ENCODE assay signal across 8 cellular contexts in the genomic region with DNA sequence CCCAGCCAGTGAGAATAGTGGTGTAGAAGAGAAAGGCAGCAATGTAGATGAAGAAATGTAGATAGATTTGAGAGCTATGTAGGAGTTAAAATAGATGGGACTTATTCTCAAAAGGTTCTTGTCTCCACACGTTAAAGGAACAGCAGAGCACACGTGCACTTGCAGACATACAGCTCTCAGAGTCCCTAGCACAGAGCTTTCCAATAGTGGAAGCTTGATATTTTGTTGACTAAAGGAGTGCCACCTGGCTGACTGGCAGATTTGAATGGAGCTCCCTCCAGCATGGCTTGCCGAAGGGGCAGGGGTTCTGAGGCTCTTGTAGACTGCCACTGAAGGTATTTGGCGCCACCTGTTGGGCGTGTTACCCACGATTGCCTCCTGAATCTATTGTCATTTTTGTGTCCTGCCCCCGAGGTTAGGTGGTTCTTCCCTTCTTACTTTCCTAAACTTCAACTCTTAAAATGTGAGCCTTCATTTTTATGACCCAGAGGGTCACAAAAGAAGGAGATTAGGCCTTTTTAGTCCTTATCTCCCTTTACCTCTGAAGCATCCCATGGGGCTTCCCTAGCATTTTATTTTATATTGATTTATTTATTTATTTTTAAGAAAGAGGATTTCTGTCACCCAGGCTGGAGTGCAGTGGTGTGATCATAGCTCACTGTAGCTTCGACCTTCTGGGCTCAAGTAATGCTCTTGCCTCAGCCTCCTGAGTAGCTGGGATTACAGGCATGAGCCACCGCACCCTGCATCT. TPM values are rescaled to one million over a fixed set of nuclear protein-coding genes. Genes with fewer than 3 reads are reported as not detected.
DNase-seq lines count a peak whose midpoint lies in the region; ATAC-seq and TF ChIP-seq lines count a peak whose summit lies in the region.

No MANE protein-coding gene starts in this region.

- peak; percentile 66 for ATAC-seq in HG03196 (IDR thresholded peaks at IDR 0.05; ENCODE audit: unreplicated experiment)
- peak; percentile 86 to 91 for ATAC-seq in activated CD4-positive, CD25-positive, alpha-beta regulatory T cell treated with anti-CD3 and anti-CD28 coated beads, Interleukin-2, amount 50 U/mL, for 24 hours
- ATAC-seq in left colon, result peak; percentile 84
- ATAC-seq in GM18909 (IDR thresholded peaks at IDR 0.05; ENCODE audit: poor library complexity, unreplicated experiment), result no peak

- no peaks in the 10 kb centered on the region for H3K27me3 ChIP-seq in DOHH2 (ENCODE audit: control insufficient read depth, low read length)

- H3K4me3 ChIP-seq in DOHH2 (ENCODE audit: low read length), result no peak overlapping the region

- peaks cover 49% of the 10 kb centered on the region for H3F3A ChIP-seq in DOHH2 (ENCODE audit: control insufficient read depth, insufficient read depth)

- peak overlapping the region; percentile 44 for H3K27ac ChIP-seq in DOHH2 (ENCODE audit: low read depth, low read length)

- H3K4me1 ChIP-seq in DOHH2 (ENCODE audit: control insufficient read depth, low read length), result peaks cover 40% of the 10 kb centered on the region

- DNase-seq in NCI-H510A (lab: John Stamatoyannopoulos, UW) (peak; percentile 90), left colon (peak; percentile 94 to 99)
- DNase-seq in central memory CD4-positive, alpha-beta T cell, result peak; percentile 82
- peak; percentile 93 for DNase-seq in stimulated activated CD4-positive, alpha-beta T cell treated with anti-CD3 and anti-CD28 coated beads, Interleukin-4, amount 100 ng/mL, for 24 hours

- peak; percentile 92 for TF ChIP-seq CTCF in DOHH2 (IDR thresholded peaks at IDR 0.05; ENCODE audit: low read depth, low read length, poor library complexity, severe bottlenecking)

- peaks cover 6% of the 10 kb centered on the region; the same call in 1 of the 2 replicates for H4K20me1 ChIP-seq in DOHH2 (ENCODE audit: control insufficient read depth, insufficient read depth, low read depth, low read length)

- no peaks in the 10 kb centered on the region for H3K79me2 ChIP-seq in DOHH2 (ENCODE audit: control insufficient read depth, low read length)

- peaks cover 36% of the 10 kb centered on the region for H3K36me3 ChIP-seq in DOHH2 (ENCODE audit: control insufficient read depth, low read length)

- intact Hi-C loops in left colon (cut with DNase I, micrococcal nuclease), result loop anchor here (5.0 to 10.0 kb wide), 3 partner anchors 50 to 98 kb away; no protein-coding TSS in a partner anchor

- H3K4me2 ChIP-seq in DOHH2 (ENCODE audit: low read length), result peak overlapping the region; percentile 10

- H3K9me3 ChIP-seq in DOHH2 (ENCODE audit: control insufficient read depth, insufficient read depth, low read length), result no peaks in the 10 kb centered on the region

- no peaks in the 10 kb centered on the region for H3K9me2 ChIP-seq in DOHH2 (replicated peaks; ENCODE audit: control insufficient read depth, low read length)

RNA-seq across cellular contexts. Expression of gene BRD2, which starts 16.4 kb away (rescaled TPM):
- 100 to 1,000 TPM; 128 TPM for total RNA-seq in left colon

RNA-seq across cellular contexts. Expression of gene HLA-DOA, which starts 24.6 kb away (rescaled TPM):
- 1 to 10 TPM in 1 of 2 donors, under 1 TPM in 1; 0.92 to 4.7 TPM for total RNA-seq in left colon

RNA-seq across cellular contexts. Expression of gene HLA-DMA, which starts 31.9 kb away (rescaled TPM):
- total RNA-seq in left colon, result 10 to 100 TPM; 11.8 to 22.1 TPM

RNA-seq across cellular contexts. Expression of gene HLA-DMB, which starts 44.0 kb away (rescaled TPM):
- 10 to 100 TPM in 1 of 2 donors, 1 to 10 TPM in 1; 4.0 to 21.3 TPM for total RNA-seq in left colon
